ENCODE assay signal across 12 cellular contexts in genomic region chr19:58022283-58022660, GRCh38. TPM values are rescaled to one million over a fixed set of nuclear protein-coding genes. Genes with fewer than 3 reads are reported as not detected.
"Had no signal": no experiment of that assay in that cellular context is flagged by ENCODE, and none has a peak within 500 bp of the region (broad histone marks: within the 10 kb centered on the region; RNA-seq: fewer than 3 reads in every experiment).

No MANE protein-coding gene starts in this region.

- H3K36me3 ChIP-seq: adrenal gland, breast epithelium, left lung had no signal

- H3K27ac ChIP-seq: adrenal gland, breast epithelium, left lung had no signal

- FAIRE-seq: astrocyte had no signal

- H3K27ac Mint-ChIP-seq: activated CD4-positive, alpha-beta memory T cell treated with anti-CD3 and anti-CD28 coated beads, Interleukin-2, amount 10 ng/mL, durations not matched to agents 7 days and 5 days; activated naive CD4-positive, alpha-beta T cell treated with anti-CD3 and anti-CD28 coated beads, Interleukin-2, amount 10 ng/mL, durations not matched to agents 7 days and 5 days; progenitor cell of endocrine pancreas had no signal

- DNase-seq: activated CD4-positive, alpha-beta memory T cell treated with anti-CD3 and anti-CD28 coated beads, Interleukin-2, amount 10 ng/mL, durations not matched to agents 7 days and 5 days; activated T-cell treated with anti-CD3 and anti-CD28 coated beads, Interleukin-2, amount 50 U/mL, for 4 hours; left lung; occipital lobe had no signal

- H3K27me3 ChIP-seq: adrenal gland had no signal

- H3K4me3 ChIP-seq: adrenal gland, left lung had no signal

- H3K9me3 ChIP-seq: adrenal gland had no signal

- H3K4me3 Mint-ChIP-seq: activated CD4-positive, alpha-beta memory T cell treated with anti-CD3 and anti-CD28 coated beads, Interleukin-2, amount 10 ng/mL, durations not matched to agents 7 days and 5 days; activated naive CD4-positive, alpha-beta T cell treated with anti-CD3 and anti-CD28 coated beads, Interleukin-2, amount 10 ng/mL, durations not matched to agents 7 days and 5 days; activated T-cell treated with anti-CD3 and anti-CD28 coated beads, Interleukin-2, amount 50 U/mL, for 4 hours had no signal

- H3K4me1 Mint-ChIP-seq: activated CD4-positive, alpha-beta memory T cell treated with anti-CD3 and anti-CD28 coated beads, Interleukin-2, amount 10 ng/mL, durations not matched to agents 7 days and 5 days; activated naive CD4-positive, alpha-beta T cell treated with anti-CD3 and anti-CD28 coated beads, Interleukin-2, amount 10 ng/mL, durations not matched to agents 7 days and 5 days had no signal

- H3K27me3 Mint-ChIP-seq: activated CD4-positive, alpha-beta memory T cell treated with anti-CD3 and anti-CD28 coated beads, Interleukin-2, amount 10 ng/mL, durations not matched to agents 7 days and 5 days; activated naive CD4-positive, alpha-beta T cell treated with anti-CD3 and anti-CD28 coated beads, Interleukin-2, amount 10 ng/mL, durations not matched to agents 7 days and 5 days; progenitor cell of endocrine pancreas had no signal

- H3K4me1 ChIP-seq: adrenal gland, breast epithelium, left lung had no signal

RNA-seq across cellular contexts. Expression of gene ZSCAN1, which starts 11.6 kb away (rescaled TPM):
- total RNA-seq: activated CD4-positive, alpha-beta memory T cell treated with anti-CD3 and anti-CD28 coated beads, Interleukin-2, amount 10 ng/mL, durations not matched to agents 7 days and 5 days; activated T-cell treated with anti-CD3 and anti-CD28 coated beads, Interleukin-2, amount 50 U/mL, for 4 hours; astrocyte; kidney epithelial cell had no signal

RNA-seq across cellular contexts. Expression of gene ZNF135, which starts 36.8 kb away (rescaled TPM):
- total RNA-seq: activated CD4-positive, alpha-beta memory T cell treated with anti-CD3 and anti-CD28 coated beads, Interleukin-2, amount 10 ng/mL, durations not matched to agents 7 days and 5 days had no signal

RNA-seq across cellular contexts. Expression of gene C19orf18, which starts 47.9 kb away (rescaled TPM):
- total RNA-seq: activated T-cell treated with anti-CD3 and anti-CD28 coated beads, Interleukin-2, amount 50 U/mL, for 4 hours; lung microvascular endothelial cell; occipital lobe had no signal
- polyA plus RNA-seq: neural cell had no signal
